Comparison of ENCODE assay signal across 1 cellular context in genomic region chr6:41733707-41734665, GRCh38.
TF ChIP-seq lines count a peak whose summit lies in the region.

No MANE protein-coding gene starts in this region.

TF ChIP-seq in SK-N-SH, 30 proteins besides CTCF, POLR2A, EP300 and RAD21 (continued from another document):
- TF ChIP-seq, protein P1, sequence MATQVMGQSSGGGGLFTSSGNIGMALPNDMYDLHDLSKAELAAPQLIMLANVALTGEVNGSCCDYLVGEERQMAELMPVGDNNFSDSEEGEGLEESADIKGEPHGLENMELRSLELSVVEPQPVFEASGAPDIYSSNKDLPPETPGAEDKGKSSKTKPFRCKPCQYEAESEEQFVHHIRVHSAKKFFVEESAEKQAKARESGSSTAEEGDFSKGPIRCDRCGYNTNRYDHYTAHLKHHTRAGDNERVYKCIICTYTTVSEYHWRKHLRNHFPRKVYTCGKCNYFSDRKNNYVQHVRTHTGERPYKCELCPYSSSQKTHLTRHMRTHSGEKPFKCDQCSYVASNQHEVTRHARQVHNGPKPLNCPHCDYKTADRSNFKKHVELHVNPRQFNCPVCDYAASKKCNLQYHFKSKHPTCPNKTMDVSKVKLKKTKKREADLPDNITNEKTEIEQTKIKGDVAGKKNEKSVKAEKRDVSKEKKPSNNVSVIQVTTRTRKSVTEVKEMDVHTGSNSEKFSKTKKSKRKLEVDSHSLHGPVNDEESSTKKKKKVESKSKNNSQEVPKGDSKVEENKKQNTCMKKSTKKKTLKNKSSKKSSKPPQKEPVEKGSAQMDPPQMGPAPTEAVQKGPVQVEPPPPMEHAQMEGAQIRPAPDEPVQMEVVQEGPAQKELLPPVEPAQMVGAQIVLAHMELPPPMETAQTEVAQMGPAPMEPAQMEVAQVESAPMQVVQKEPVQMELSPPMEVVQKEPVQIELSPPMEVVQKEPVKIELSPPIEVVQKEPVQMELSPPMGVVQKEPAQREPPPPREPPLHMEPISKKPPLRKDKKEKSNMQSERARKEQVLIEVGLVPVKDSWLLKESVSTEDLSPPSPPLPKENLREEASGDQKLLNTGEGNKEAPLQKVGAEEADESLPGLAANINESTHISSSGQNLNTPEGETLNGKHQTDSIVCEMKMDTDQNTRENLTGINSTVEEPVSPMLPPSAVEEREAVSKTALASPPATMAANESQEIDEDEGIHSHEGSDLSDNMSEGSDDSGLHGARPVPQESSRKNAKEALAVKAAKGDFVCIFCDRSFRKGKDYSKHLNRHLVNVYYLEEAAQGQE (IDR thresholded peaks at IDR 0.05; ENCODE audit: low read depth, low read length) = peak; percentile 6; the same call in 1 of the 2 replicates
- no peak for TF ChIP-seq SIN3A (IDR thresholded peaks at IDR 0.05; ENCODE audit: borderline replicate concordance, low read depth, low read length)
- TF ChIP-seq MXI1 (IDR thresholded peaks at IDR 0.05; ENCODE audit: low read depth, low read length) = peak; percentile 58
- TF ChIP-seq YY1 (IDR thresholded peaks at IDR 0.05; ENCODE audit: low read depth) = no peak
- no peak for TF ChIP-seq MEF2A (IDR thresholded peaks at IDR 0.05; ENCODE audit: borderline replicate concordance, low read depth)
- peak; percentile 49 for TF ChIP-seq POLR2AphosphoS5 (IDR thresholded peaks at IDR 0.05; ENCODE audit: low read depth, low read length)
- no peak for TF ChIP-seq GABPA (IDR thresholded peaks at IDR 0.05; ENCODE audit: low read depth)
- TF ChIP-seq, protein P2, sequence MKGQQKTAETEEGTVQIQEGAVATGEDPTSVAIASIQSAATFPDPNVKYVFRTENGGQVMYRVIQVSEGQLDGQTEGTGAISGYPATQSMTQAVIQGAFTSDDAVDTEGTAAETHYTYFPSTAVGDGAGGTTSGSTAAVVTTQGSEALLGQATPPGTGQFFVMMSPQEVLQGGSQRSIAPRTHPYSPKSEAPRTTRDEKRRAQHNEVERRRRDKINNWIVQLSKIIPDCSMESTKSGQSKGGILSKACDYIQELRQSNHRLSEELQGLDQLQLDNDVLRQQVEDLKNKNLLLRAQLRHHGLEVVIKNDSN (IDR thresholded peaks at IDR 0.05; ENCODE audit: borderline replicate concordance, low read depth) = no peak; the same call in 1 of the 2 replicates
- peak; percentile 6 for TF ChIP-seq CHD2 (IDR thresholded peaks at IDR 0.05; ENCODE audit: low read length, partially characterized antibody)
- no peak for TF ChIP-seq IRF3 (IDR thresholded peaks at IDR 0.05; ENCODE audit: low read depth, low read length)
- peak; percentile 55; the same call in 1 of the 2 replicates for TF ChIP-seq TCF12 (IDR thresholded peaks at IDR 0.05)
- no peak for TF ChIP-seq NFIC (IDR thresholded peaks at IDR 0.05; ENCODE audit: borderline replicate concordance)
- no peak for TF ChIP-seq JUND (IDR thresholded peaks at IDR 0.05)
- no peak for TF ChIP-seq FOXJ3 (CRISPR knock-in tag; IDR thresholded peaks at IDR 0.05)
- TF ChIP-seq, protein P3, sequence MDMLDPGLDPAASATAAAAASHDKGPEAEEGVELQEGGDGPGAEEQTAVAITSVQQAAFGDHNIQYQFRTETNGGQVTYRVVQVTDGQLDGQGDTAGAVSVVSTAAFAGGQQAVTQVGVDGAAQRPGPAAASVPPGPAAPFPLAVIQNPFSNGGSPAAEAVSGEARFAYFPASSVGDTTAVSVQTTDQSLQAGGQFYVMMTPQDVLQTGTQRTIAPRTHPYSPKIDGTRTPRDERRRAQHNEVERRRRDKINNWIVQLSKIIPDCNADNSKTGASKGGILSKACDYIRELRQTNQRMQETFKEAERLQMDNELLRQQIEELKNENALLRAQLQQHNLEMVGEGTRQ (IDR thresholded peaks at IDR 0.05; ENCODE audit: borderline replicate concordance, low read depth, low read length) = no peak
- no peak for TF ChIP-seq RFX5 (IDR thresholded peaks at IDR 0.05; ENCODE audit: low read length)
- TF ChIP-seq, protein P4, sequence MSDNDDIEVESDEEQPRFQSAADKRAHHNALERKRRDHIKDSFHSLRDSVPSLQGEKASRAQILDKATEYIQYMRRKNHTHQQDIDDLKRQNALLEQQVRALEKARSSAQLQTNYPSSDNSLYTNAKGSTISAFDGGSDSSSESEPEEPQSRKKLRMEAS (IDR thresholded peaks at IDR 0.05; ENCODE audit: low read depth) = peak; percentile 41
